Comparison of ENCODE assay signal across 8 cellular contexts in genomic region chr4:83034630-83035494, GRCh38. TPM values are rescaled to one million over a fixed set of nuclear protein-coding genes. Genes with fewer than 3 reads are reported as not detected.
DNase-seq lines count a peak whose midpoint lies in the region; ATAC-seq and TF ChIP-seq lines count a peak whose summit lies in the region.

TSS of gene COPS4 (plus strand) at chr4:83035183. CDS start at chr4:83035225, 42 bp downstream.

- 0 out of 2 replicates have a peak, but pooled peaks have one; percentile 24 for TF ChIP-seq CTCF in LNCaP clone FGC (IDR thresholded peaks at IDR 0.05; ENCODE audit: control insufficient read depth, extremely low read depth, insufficient read depth)
- no peak for TF ChIP-seq CTCF in RWPE1 (conservative IDR thresholded peaks at IDR 0.05; ENCODE audit: low read depth)

- H3K4me1 Mint-ChIP-seq in activated T-helper 17 cell treated with anti-CD3 and anti-CD28 coated beads, Interleukin-2, amount 50 U/mL, for 72 hours: peaks cover 14% of the 10 kb centered on the region
- peaks cover 18 to 36% (median 23%) of the 10 kb centered on the region in 3 donors for H3K4me1 Mint-ChIP-seq in naive B cell
- H3K4me1 Mint-ChIP-seq in stimulated activated memory B cell treated with anti-CD40 and anti-IgM and Interleukin-4, amounts not matched to agents 10 μg/mL and 1 μg/mL and 100 μg/mL, for 72 hours: peaks cover 36% of the 10 kb centered on the region

- POLR2A ChIA-PET in RWPE1 (lab: Yijun Ruan, JAX; ENCODE audit: low non-redundant PET): interaction anchor here (0.6 to 1.1 kb wide), 5 partner anchors 22 to 169 kb away, joined by 3 to 9 read pairs (median 4); no protein-coding TSS in a partner anchor

- peak within 1 kb of the TSS; percentile 73 for H3K4me3 ChIP-seq in LNCaP clone FGC (ENCODE audit: low read depth, low read length)

- peak; percentile 97 for ATAC-seq in activated T-helper 17 cell treated with anti-CD3 and anti-CD28 coated beads, Interleukin-2, amount 50 U/mL, for 72 hours (replicated peaks)
- ATAC-seq in naive B cell (ENCODE audit: low read depth in 2 of 2): peak; percentile 91 to 93
- peak; percentile 100 for ATAC-seq in stimulated activated memory B cell treated with anti-CD40 and anti-IgM and Interleukin-4, amounts not matched to agents 10 μg/mL and 1 μg/mL and 100 μg/mL, for 72 hours

- peak within 1 kb of the TSS; percentile 93 for H3K4me3 Mint-ChIP-seq in activated T-helper 17 cell treated with anti-CD3 and anti-CD28 coated beads, Interleukin-2, amount 50 U/mL, for 72 hours
- H3K4me3 Mint-ChIP-seq in naive B cell: peak within 1 kb of the TSS; percentile 92 to 100 (median 99)
- peak within 1 kb of the TSS; percentile 99 for H3K4me3 Mint-ChIP-seq in stimulated activated memory B cell treated with anti-CD40 and anti-IgM and Interleukin-4, amounts not matched to agents 10 μg/mL and 1 μg/mL and 100 μg/mL, for 72 hours

- no peaks in the 10 kb centered on the region for H3K9me3 Mint-ChIP-seq in activated T-helper 17 cell treated with anti-CD3 and anti-CD28 coated beads, Interleukin-2, amount 50 U/mL, for 72 hours
- H3K9me3 Mint-ChIP-seq in naive B cell: no peaks in the 10 kb centered on the region
- no peaks in the 10 kb centered on the region for H3K9me3 Mint-ChIP-seq in stimulated activated memory B cell treated with anti-CD40 and anti-IgM and Interleukin-4, amounts not matched to agents 10 μg/mL and 1 μg/mL and 100 μg/mL, for 72 hours

- H3K27me3 Mint-ChIP-seq in activated T-helper 17 cell treated with anti-CD3 and anti-CD28 coated beads, Interleukin-2, amount 50 U/mL, for 72 hours: no peaks in the 10 kb centered on the region
- H3K27me3 Mint-ChIP-seq in naive B cell: no peaks in the 10 kb centered on the region
- no peaks in the 10 kb centered on the region for H3K27me3 Mint-ChIP-seq in stimulated activated memory B cell treated with anti-CD40 and anti-IgM and Interleukin-4, amounts not matched to agents 10 μg/mL and 1 μg/mL and 100 μg/mL, for 72 hours

- H3K27ac ChIP-seq in RWPE1: peak within 1 kb of the TSS; percentile 97

- H3K27ac Mint-ChIP-seq in activated T-helper 17 cell treated with anti-CD3 and anti-CD28 coated beads, Interleukin-2, amount 50 U/mL, for 72 hours: peak within 1 kb of the TSS; percentile 91
- H3K27ac Mint-ChIP-seq in naive B cell: peak within 1 kb of the TSS; percentile 95 to 100 (median 98)
- H3K27ac Mint-ChIP-seq in stimulated activated memory B cell treated with anti-CD40 and anti-IgM and Interleukin-4, amounts not matched to agents 10 μg/mL and 1 μg/mL and 100 μg/mL, for 72 hours: peak within 1 kb of the TSS; percentile 90

- peaks cover 9% of the 10 kb centered on the region for H3K36me3 Mint-ChIP-seq in activated T-helper 17 cell treated with anti-CD3 and anti-CD28 coated beads, Interleukin-2, amount 50 U/mL, for 72 hours (ENCODE audit: low read depth)
- no peaks in the 10 kb centered on the region for H3K36me3 Mint-ChIP-seq in naive B cell
- H3K36me3 Mint-ChIP-seq in stimulated activated memory B cell treated with anti-CD40 and anti-IgM and Interleukin-4, amounts not matched to agents 10 μg/mL and 1 μg/mL and 100 μg/mL, for 72 hours: no peaks in the 10 kb centered on the region

- DNase-seq in EL (peak; percentile 100), H4 (ENCODE audit: low spot score) (peak; percentile 100), LNCaP clone FGC (ENCODE audit: low read depth) (peak; percentile 100), RWPE1 (ENCODE audit: low spot score) (peak; percentile 97), fibroblast of gingiva (ENCODE audit: low read depth) (peak; percentile 100), naive B cell (peak; percentile 95)

- CTCF ChIA-PET in RWPE1 (lab: Yijun Ruan, JAX): interaction anchor here (0.8 to 1.3 kb wide), 2 partner anchors 79 to 225 kb away, joined by 3 to 6 read pairs; partner anchors contain the start of gene PLAC8

RNA-seq across cellular contexts. Expression of gene COPS4, which starts in this region (rescaled TPM):
- 99.9 and 103 TPM in 2 replicates for total RNA-seq in H4 (2014; rRNA removed; shearing (Covaris generic))
- total RNA-seq in activated T-helper 17 cell treated with anti-CD3 and anti-CD28 coated beads, Interleukin-2, amount 50 U/mL, for 72 hours: 10 to 100 TPM; 18.6 to 24.4 TPM
- polyA plus RNA-seq in naive B cell (ENCODE audit: low read depth in 6 of 6): 10 to 100 TPM; 40.1 to 74.5 (median 49.2) TPM

Comparison
In these comparisons a context has a peak if more than half of its experiments do, and no peak if none do; other contexts are left out.
1. Peak in every context shown above with its lines: DNase-seq, ATAC-seq, H3K4me3 ChIP-seq and H3K27ac ChIP-seq.